3 cellular contexts compared by ENCODE assay signal in genomic region chr1:153748903-153749302, GRCh38.
TF ChIP-seq lines count a peak whose summit lies in the region.

No MANE protein-coding gene starts in this region.

TF ChIP-seq in SK-N-SH treated with all-trans-retinoic acid at 6 μM for 48 hours, 23 proteins besides CTCF, POLR2A, EP300 and RAD21 (continued from another document):
- no peak for TF ChIP-seq TCF4 (CRISPR knock-in tag; IDR thresholded peaks at IDR 0.05; ENCODE audit: borderline replicate concordance)
- no peak for TF ChIP-seq POU6F1 (CRISPR knock-in tag; IDR thresholded peaks at IDR 0.05; ENCODE audit: borderline replicate concordance, low read depth)
- TF ChIP-seq RARB (CRISPR knock-in tag; IDR thresholded peaks at IDR 0.05) = no peak
- no peak for TF ChIP-seq OSR1 (CRISPR knock-in tag; IDR thresholded peaks at IDR 0.05)
- no peak for TF ChIP-seq CSDC2 (CRISPR knock-in tag; IDR thresholded peaks at IDR 0.05)
- TF ChIP-seq ARNTL (CRISPR knock-in tag; IDR thresholded peaks at IDR 0.05; ENCODE audit: borderline replicate concordance, low read depth) = no peak
- no peak for TF ChIP-seq GLIS3 (CRISPR knock-in tag; IDR thresholded peaks at IDR 0.05)
- no peak for TF ChIP-seq ISL1 (CRISPR knock-in tag; IDR thresholded peaks at IDR 0.05)
- no peak for TF ChIP-seq TOX (CRISPR knock-in tag; IDR thresholded peaks at IDR 0.05; ENCODE audit: borderline replicate concordance)
- TF ChIP-seq CSRNP3 (CRISPR knock-in tag; IDR thresholded peaks at IDR 0.05) = no peak

TF ChIP-seq in SK-N-SH, 30 proteins besides CTCF, POLR2A, EP300 and RAD21:
- TF ChIP-seq USF2 (IDR thresholded peaks at IDR 0.05; ENCODE audit: borderline replicate concordance, low read depth, low read length) (no peak), RFX5 (IDR thresholded peaks at IDR 0.05; ENCODE audit: low read length) (no peak), FOSL2 (IDR thresholded peaks at IDR 0.05; ENCODE audit: borderline replicate concordance, low read depth) (no peak), RCOR1 (IDR thresholded peaks at IDR 0.05; ENCODE audit: low read length) (no peak), TCF12 (IDR thresholded peaks at IDR 0.05) (no peak)

TF ChIP-seq in GM23338, 12 proteins besides CTCF, POLR2A, EP300 and RAD21 (continued from another document):
- no peak for TF ChIP-seq ZNF462 (CRISPR knock-in tag; IDR thresholded peaks at IDR 0.05)
- no peak for TF ChIP-seq EZH2phosphoT487 (IDR thresholded peaks at IDR 0.05; ENCODE audit: unreplicated experiment)
- TF ChIP-seq ZNF331 (CRISPR knock-in tag; IDR thresholded peaks at IDR 0.05; ENCODE audit: low read depth) = no peak
- TF ChIP-seq NANOG (IDR thresholded peaks at IDR 0.05; ENCODE audit: borderline replicate concordance) = no peak
- no peak for TF ChIP-seq ZNF114 (CRISPR knock-in tag; IDR thresholded peaks at IDR 0.05)
- no peak for TF ChIP-seq REST (IDR thresholded peaks at IDR 0.05; ENCODE audit: unreplicated experiment)
